In genomic region chr10:93464826-93465388, GRCh38 we compare ENCODE assay signal across 8 cellular contexts. TPM values are rescaled to one million over a fixed set of nuclear protein-coding genes. Genes with fewer than 3 reads are reported as not detected.
DNase-seq lines count a peak whose midpoint lies in the region; FAIRE-seq and TF ChIP-seq lines count a peak whose summit lies in the region.
"Had no signal": no experiment of that assay in that cellular context is flagged by ENCODE, and none has a peak within 500 bp of the region (broad histone marks: within the 10 kb centered on the region; RNA-seq: fewer than 3 reads in every experiment).

No MANE protein-coding gene starts in this region.

- dilution Hi-C loops in keratinocyte (cut with MboI; ENCODE audit: extremely low pct_ligation_motif_present, low sequenced_read_pairs) = no loop called here

- FAIRE-seq in keratinocyte (lab: Jason Lieb, UNC) = peak; percentile 71

- no peaks in the 10 kb centered on the region for H3K27me3 ChIP-seq in adrenal gland
- no peaks in the 10 kb centered on the region for H3K27me3 ChIP-seq in keratinocyte (ENCODE audit: control insufficient read depth, extremely low read depth, insufficient read depth, low read length)
- no peaks in the 10 kb centered on the region for H3K27me3 ChIP-seq in thymus (ENCODE audit: control insufficient read depth, insufficient read depth)

- peaks cover 59% of the 10 kb centered on the region for H3K79me2 ChIP-seq in keratinocyte (ENCODE audit: control insufficient read depth, insufficient read depth, low read length)

- WGBS in adrenal gland, 4 donors = 80 to 95% (median 93%) methylated on average over 4 of the region's 4 CpGs
- WGBS in thymus = 84% methylated on average over 4 of the region's 4 CpGs
- 82 to 89% methylated on average over 4 of the region's 4 CpGs for WGBS in lower leg skin, 2 donors

- H2AFZ ChIP-seq in keratinocyte (ENCODE audit: control insufficient read depth, low read length) = no peak overlapping the region

- H3K4me1 ChIP-seq in adrenal gland (replicated peaks in 1 of 2) (peaks cover 47 to 66% of the 10 kb centered on the region in 2 donors), keratinocyte (ENCODE audit: control insufficient read depth, extremely low read depth, insufficient read depth, low read length) (peaks cover 78% of the 10 kb centered on the region), thymus (ENCODE audit: control insufficient read depth, insufficient read depth, low read length) (no peaks in the 10 kb centered on the region)

- intact Hi-C loops in adrenal gland (cut with DNase I) (no loop called here), lower leg skin (cut with DNase I; ENCODE audit: low total_unique reads) (no loop called here)

- H3K27ac ChIP-seq in adrenal gland = peak overlapping the region in 4 of 5 donors; percentile 60 to 96 (median 94)
- peak overlapping the region; percentile 100 for H3K27ac ChIP-seq in keratinocyte (ENCODE audit: control insufficient read depth, insufficient read depth, low read length)
- peak overlapping the region; percentile 31 for H3K27ac ChIP-seq in thymus (ENCODE audit: low read depth)

- TF ChIP-seq POLR2A in adrenal gland (IDR thresholded peaks at IDR 0.05) (no peak), lower leg skin (IDR thresholded peaks at IDR 0.05) (no peak)

- no peaks in the 10 kb centered on the region for H3K9me1 ChIP-seq in keratinocyte (ENCODE audit: control insufficient read depth, extremely low read depth, insufficient read depth, low read length)

- H3K4me2 ChIP-seq in keratinocyte (ENCODE audit: control insufficient read depth, extremely low read depth, insufficient read depth, low read depth, low read length) = peak overlapping the region; percentile 68

- TF ChIP-seq CTCF in adrenal gland (IDR thresholded peaks at IDR 0.05) (no peak), keratinocyte (optimal IDR thresholded peaks at IDR 0.05 in 1 of 3, IDR thresholded peaks at IDR 0.05 in 1 of 3, conservative IDR thresholded peaks at IDR 0.05 in 1 of 3; ENCODE audit: extremely low read depth in 1 of 3, insufficient read depth in 2 of 3, low read length in 3 of 3) (no peak), lower leg skin (IDR thresholded peaks at IDR 0.05) (no peak)

- no peaks in the 10 kb centered on the region for H3K36me3 ChIP-seq in adrenal gland (replicated peaks in 1 of 2)
- H3K36me3 ChIP-seq in keratinocyte (ENCODE audit: control insufficient read depth in 2 of 2, extremely low read depth in 1 of 2, insufficient read depth in 2 of 2, low read length in 2 of 2) = peaks cover 9 to 12% of the 10 kb centered on the region in 2 experiments
- H3K36me3 ChIP-seq in thymus (ENCODE audit: control insufficient read depth, insufficient read depth) = no peaks in the 10 kb centered on the region

- no peak overlapping the region for H3K4me3 ChIP-seq in adrenal gland
- peak overlapping the region in 2 of 3 experiments; percentile 20 to 23 for H3K4me3 ChIP-seq in keratinocyte (ENCODE audit: control insufficient read depth in 2 of 3, extremely low read depth in 1 of 3, insufficient read depth in 2 of 3, low read depth in 1 of 3, low read length in 3 of 3)
- no peak overlapping the region for H3K4me3 ChIP-seq in thymus (ENCODE audit: low read length)
- no peak overlapping the region for H3K4me3 ChIP-seq in lower leg skin (ENCODE audit: low read depth, poor library complexity, severe bottlenecking)

- H3K9ac ChIP-seq in keratinocyte (ENCODE audit: control insufficient read depth, extremely low read depth, insufficient read depth, low read length) = peak overlapping the region; percentile 90

- no peaks in the 10 kb centered on the region for H4K20me1 ChIP-seq in keratinocyte (ENCODE audit: control insufficient read depth, extremely low read depth, insufficient read depth, low read length)

- peak; percentile 51 for DNase-seq in M059J (ENCODE audit: low read depth)
- no peak for DNase-seq in adrenal gland
- DNase-seq in keratinocyte (ENCODE audit: low read depth, low spot score) = no peak
- no peak for DNase-seq in germinal center (ENCODE audit: low spot score)
- no peak for DNase-seq in NAMALWA (ENCODE audit: low spot score)
- DNase-seq in lower leg skin (ENCODE audit: low spot score in 2 of 2) = no peak
- DNase-seq: naive B cell had no signal

- no peaks in the 10 kb centered on the region for H3K9me3 ChIP-seq in adrenal gland (replicated peaks in 1 of 3)
- H3K9me3 ChIP-seq in keratinocyte (ENCODE audit: control insufficient read depth, low read depth, low read length) = no peaks in the 10 kb centered on the region
- H3K9me3 ChIP-seq in thymus (ENCODE audit: control insufficient read depth) = no peaks in the 10 kb centered on the region

RNA-seq across cellular contexts. Expression of gene MYOF, which starts 17.2 kb away (rescaled TPM):
- total RNA-seq in M059J (2014; rRNA removed; shearing (Covaris generic)) = 80.3 and 128 TPM in 2 replicates
- 100 to 1,000 TPM in 1 of 8 donors, 10 to 100 TPM in 7; 36.7 to 119 (median 55.2) TPM for total RNA-seq in adrenal gland
- polyA plus RNA-seq in adrenal gland = 10 to 100 TPM in 2 of 3 donors, 1 to 10 TPM in 1; 9.0 to 22.9 (median 10.8) TPM
- 174 to 276 TPM (median 232 TPM) in 3 replicates for polyA plus RNA-seq in keratinocyte
- polyA plus RNA-seq in keratinocyte (2011; ENCODE audit: low read depth) = 146 TPM
- 192 and 235 TPM in 2 replicates for polyA plus RNA-seq in keratinocyte (2011; cell fraction: cytosol; rRNA removed)
- 583 and 631 TPM in 2 replicates for polyA plus RNA-seq in keratinocyte (2011; cell fraction: nucleus; rRNA removed)
- 83.5 and 285 TPM in 2 replicates for polyA plus RNA-seq in keratinocyte (2012; ENCODE audit: low replicate concordance)
- polyA minus RNA-seq in keratinocyte = 141 to 248 TPM (median 172 TPM) in 3 replicates
- 189 TPM for polyA minus RNA-seq in keratinocyte (2011; cell fraction: cytosol; rRNA and poly(A)+ RNA removed)
- polyA minus RNA-seq in keratinocyte (2011; cell fraction: nucleus; rRNA and poly(A)+ RNA removed) = 354 and 681 TPM in 2 replicates
- 14.0 TPM for polyA plus RNA-seq in thymus
- 100 to 1,000 TPM in 1 of 4 donors, 10 to 100 TPM in 3; 65.5 to 129 (median 90.3) TPM for total RNA-seq in lower leg skin

RNA-seq across cellular contexts. Expression of gene CEP55, which starts 31.5 kb away (rescaled TPM):
- 85.5 and 87.9 TPM in 2 replicates for total RNA-seq in M059J (2014; rRNA removed; shearing (Covaris generic))
- total RNA-seq in adrenal gland = 1 to 10 TPM in 5 of 8 donors, under 1 TPM in 3; 0.66 to 2.8 (median 1.2) TPM
- polyA plus RNA-seq in adrenal gland = 1 to 10 TPM in 1 of 3 donors, under 1 TPM in 2; 0.32 to 3.2 (median 0.44) TPM
- polyA plus RNA-seq in keratinocyte = 3.2 to 25.4 TPM (median 17.7 TPM) in 3 replicates
- polyA plus RNA-seq in keratinocyte (2011; ENCODE audit: low read depth) = 0.46 TPM
- 4.9 and 10.4 TPM in 2 replicates for polyA plus RNA-seq in keratinocyte (2011; cell fraction: cytosol; rRNA removed)
- polyA plus RNA-seq in keratinocyte (2011; cell fraction: nucleus; rRNA removed) = 2.4 and 3.3 TPM in 2 replicates
- polyA plus RNA-seq in keratinocyte (2012; ENCODE audit: low replicate concordance) = 0.21 and 17.6 TPM in 2 replicates
- polyA minus RNA-seq in keratinocyte = 1.4 to 9.8 TPM (median 1.9 TPM) in 3 replicates
- 2.1 TPM for polyA minus RNA-seq in keratinocyte (2011; cell fraction: cytosol; rRNA and poly(A)+ RNA removed)
- 0.95 and 2.1 TPM in 2 replicates for polyA minus RNA-seq in keratinocyte (2011; cell fraction: nucleus; rRNA and poly(A)+ RNA removed)
- polyA plus RNA-seq in thymus = 6.4 TPM
- 1 to 10 TPM in 3 of 4 donors, under 1 TPM in 1; 0.29 to 3.3 (median 1.7) TPM for total RNA-seq in lower leg skin

Comparison
In these comparisons a context has a peak if more than half of its experiments do, and no peak if none do; other contexts are left out.
1. H3K27ac ChIP-seq: peak in every context shown above with its lines; median percentile 100 in keratinocyte; 94 in adrenal gland; 31 in thymus.
2. H3K4me3 ChIP-seq: peak in keratinocyte (2 of 3); none in adrenal gland (0 of 4), thymus (single experiment) and lower leg skin (single experiment).
3. RNA of gene CEP55, which starts 31.5 kb away (total RNA-seq): 85.5 to 87.9 TPM in M059J; 0.29 to 3.3 TPM in lower leg skin and 0.66 to 2.8 TPM in adrenal gland; every median in the first group is over 10 times any median in the second.